8 cellular contexts compared by ENCODE assay signal in the genomic region with DNA sequence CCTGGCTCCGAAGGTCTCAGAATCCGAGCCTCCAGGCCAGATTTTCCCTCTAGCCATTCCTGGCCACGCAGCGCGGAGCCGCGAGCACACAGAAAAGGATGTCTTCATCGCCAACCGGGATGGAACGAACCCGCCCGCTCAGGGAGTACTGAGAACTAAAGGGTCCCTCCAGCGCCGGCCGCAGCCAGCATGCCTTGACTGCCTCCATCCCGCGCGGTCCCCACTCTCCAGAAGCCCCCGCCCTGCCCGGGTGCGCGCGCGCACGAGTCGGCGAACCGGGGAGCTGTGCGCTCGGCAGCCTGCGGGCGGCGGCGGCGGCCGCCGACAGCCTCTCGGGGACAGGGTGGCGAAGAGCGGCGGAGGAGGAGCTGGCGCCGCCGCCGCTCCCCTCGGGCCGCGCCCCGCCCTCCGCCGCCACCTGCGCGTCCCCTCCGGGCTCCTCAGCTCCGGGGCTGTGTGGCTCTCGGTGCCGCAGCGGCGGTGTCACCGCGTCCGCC. TPM values are rescaled to one million over a fixed set of nuclear protein-coding genes. Genes with fewer than 3 reads are reported as not detected.
DNase-seq lines count a peak whose midpoint lies in the region; ATAC-seq, FAIRE-seq and TF ChIP-seq lines count a peak whose summit lies in the region.

No MANE protein-coding gene starts in this region.

- no peak for FAIRE-seq in frontal cortex (lab: Jason Lieb, UNC)

- H3K36me3 ChIP-seq in HAP-1 (replicated peaks), result no peaks in the 10 kb centered on the region

- peaks cover 2% of the 10 kb centered on the region; the same call in 1 of the 2 replicates for H3K9me3 ChIP-seq in HAP-1

- DNase-seq in NCI-H1930 (lab: John Stamatoyannopoulos, UW), result peak; percentile 60 to 81
- DNase-seq in frontal cortex (ENCODE audit: low spot score in 2 of 2), result peak; percentile 51 to 53
- peak in 39 of 56 donors; percentile 1 to 84 (median 41) for DNase-seq in nucleus accumbens (lab: John Stamatoyannopoulos, UW)
- DNase-seq in AG08395 (ENCODE audit: low spot score), result no peak
- no peak for DNase-seq in GM19238 (ENCODE audit: insufficient read length, low spot score)
- no peak for DNase-seq in HAP-1 (ENCODE audit: low spot score in 2 of 2)

- no peaks in the 10 kb centered on the region for H3K27me3 ChIP-seq in HAP-1 (ENCODE audit: low read depth)

- TF ChIP-seq CTCF in 22Rv1 (IDR thresholded peaks at IDR 0.05), result peak; percentile 23; the same call in 1 of the 2 replicates

- in situ Hi-C loops in HAP-1 (cut with MboI; ENCODE audit: low sequenced_read_pairs), result no loop called here

- no peak overlapping the region for H3K27ac ChIP-seq in 22Rv1

- no peak overlapping the region for H3K4me3 ChIP-seq in HAP-1

- ATAC-seq in GM21381 (IDR thresholded peaks at IDR 0.05; ENCODE audit: unreplicated experiment), result no peak

- H3K4me1 ChIP-seq in HAP-1, result no peaks in the 10 kb centered on the region

RNA-seq across cellular contexts. Expression of a gene that starts 0.6 kb away (rescaled TPM):
- 26.5 TPM for total RNA-seq in frontal cortex

Comparison
In these comparisons a context has a peak if more than half of its experiments do, and no peak if none do; other contexts are left out.
1. DNase-seq: peak in NCI-H1930 (2 of 2), frontal cortex (2 of 2) and nucleus accumbens (39 of 56); none in AG08395 (single experiment), GM19238 (single experiment) and HAP-1 (0 of 2).